In genomic region chr1:18093646-18094045, GRCh38 we compare ENCODE assay signal across 9 cellular contexts. TPM values are rescaled to one million over a fixed set of nuclear protein-coding genes. Genes with fewer than 3 reads are reported as not detected.
"Had no signal": no experiment of that assay in that cellular context is flagged by ENCODE, and none has a peak within 500 bp of the region (broad histone marks: within the 10 kb centered on the region; RNA-seq: fewer than 3 reads in every experiment).

No MANE protein-coding gene starts in this region.

- DNase-seq: KG1 had no signal

- H3K4me3 ChIP-seq: GM23338, HAP-1 had no signal

- ATAC-seq: GM23338, HCT116, HepG2 had no signal

- H3K4me3 Mint-ChIP-seq: GM23338, IgD-negative memory B cell had no signal

- H3K9me3 Mint-ChIP-seq: IgD-negative memory B cell had no signal

- H3K9me3 ChIP-seq: HAP-1 had no signal

- H3K4me1 Mint-ChIP-seq: IgD-negative memory B cell had no signal

- FAIRE-seq: HepG2, HTR-8/SVneo had no signal

- H3K27ac Mint-ChIP-seq: GM23338, IgD-negative memory B cell had no signal

- H2AFZ ChIP-seq: GM23338 had no signal

- H3K36me3 ChIP-seq: HAP-1 had no signal

- H3K36me3 Mint-ChIP-seq: IgD-negative memory B cell had no signal

- H3K4me2 ChIP-seq: GM23338 had no signal

- H3K4me1 ChIP-seq: HAP-1 had no signal

RNA-seq across cellular contexts. Expression of gene IGSF21, which starts 14.0 kb away (rescaled TPM):
- total RNA-seq: H4, HepG2, HT-29 had no signal
- polyA plus RNA-seq: HepG2, IgD-negative memory B cell had no signal
